In genomic region chr12:1830981-1831930, GRCh38 we compare ENCODE assay signal across 2 cellular contexts.
TF ChIP-seq lines count a peak whose summit lies in the region.

No MANE protein-coding gene starts in this region.

TF ChIP-seq in A549, 52 proteins besides CTCF, POLR2A, EP300 and RAD21:
- peak; percentile 93 for TF ChIP-seq REST (IDR thresholded peaks at IDR 0.05)
- TF ChIP-seq HMGXB4 (CRISPR knock-in tag; IDR thresholded peaks at IDR 0.05; ENCODE audit: borderline replicate concordance): no peak
TF ChIP-seq in A549: peak in this region for 1.

TF ChIP-seq in K562, 482 proteins besides CTCF, POLR2A, EP300 and RAD21 (continued from another document and continues in another):
- TF ChIP-seq CEBPZ (IDR thresholded peaks at IDR 0.05; ENCODE audit: borderline replicate concordance, low read depth, low read length) (no peak), TCF3 (CRISPR knock-in tag; IDR thresholded peaks at IDR 0.05) (no peak), MLLT1 (IDR thresholded peaks at IDR 0.05) (no peak), MIER1 (IDR thresholded peaks at IDR 0.05; ENCODE audit: low read depth) (peak; percentile 87), PKNOX1 (IDR thresholded peaks at IDR 0.05) (peak; percentile 78), ZKSCAN8 (CRISPR knock-in tag; IDR thresholded peaks at IDR 0.05) (no peak), CUX1 (CRISPR knock-in tag; IDR thresholded peaks at IDR 0.05) (no peak), ZNF766 (CRISPR knock-in tag; conservative IDR thresholded peaks at IDR 0.05) (no peak), ZKSCAN3 (CRISPR knock-in tag; IDR thresholded peaks at IDR 0.05) (no peak), ZNF511 (CRISPR knock-in tag; IDR thresholded peaks at IDR 0.05) (peak; percentile 70; the same call in 1 of the 2 replicates), ZBTB8A (IDR thresholded peaks at IDR 0.05; ENCODE audit: partially characterized antibody) (no peak), L3MBTL2 (IDR thresholded peaks at IDR 0.05) (no peak), POLR2AphosphoS5 (IDR thresholded peaks at IDR 0.05; ENCODE audit: control insufficient read depth, insufficient read depth, low read depth, low read length) (no peak), THRAP3 (IDR thresholded peaks at IDR 0.05; ENCODE audit: borderline replicate concordance) (no peak), HDAC2 (IDR thresholded peaks at IDR 0.05) (no peak), HMG20A (CRISPR knock-in tag; conservative IDR thresholded peaks at IDR 0.05) (no peak), RBM14 (IDR thresholded peaks at IDR 0.05; ENCODE audit: borderline replicate concordance, insufficient read depth, low read depth, low read length) (no peak), FOXO4 (CRISPR knock-in tag; IDR thresholded peaks at IDR 0.05) (no peak), MEIS2 (IDR thresholded peaks at IDR 0.05; ENCODE audit: partially characterized antibody) (peak; percentile 39), CHD2 (IDR thresholded peaks at IDR 0.05; ENCODE audit: low read depth, low read length) (no peak), TFAP4 (CRISPR knock-in tag; IDR thresholded peaks at IDR 0.05; ENCODE audit: borderline replicate concordance) (peak; percentile 71; the same call in 1 of the 2 replicates), KDM5B (IDR thresholded peaks at IDR 0.05; ENCODE audit: insufficient replicate concordance, low read depth, low read length) (no peak), SNAPC5 (CRISPR knock-in tag; IDR thresholded peaks at IDR 0.05) (no peak), MAFG (tag; conservative IDR thresholded peaks at IDR 0.05) (no peak), ATF3 (IDR thresholded peaks at IDR 0.05) (no peak), ATF3 (CRISPR knock-in tag; conservative IDR thresholded peaks at IDR 0.05) (no peak), ZNF75A (CRISPR knock-in tag; IDR thresholded peaks at IDR 0.05) (no peak), PBX2 (CRISPR knock-in tag; IDR thresholded peaks at IDR 0.05; ENCODE audit: low read depth) (no peak), PBX2 (tag; conservative IDR thresholded peaks at IDR 0.05; ENCODE audit: low read depth) (peak; percentile 43; the same call in 1 of the 2 replicates), CREB1 (IDR thresholded peaks at IDR 0.05) (no peak), CREB1 (CRISPR knock-in tag; IDR thresholded peaks at IDR 0.05) (0 out of 2 replicates have a peak, but pooled peaks have one; percentile 37), FOXK1 (CRISPR knock-in tag; IDR thresholded peaks at IDR 0.05; ENCODE audit: borderline replicate concordance) (no peak), ESRRB (CRISPR knock-in tag; IDR thresholded peaks at IDR 0.05; ENCODE audit: borderline replicate concordance) (no peak), POLR3G (IDR thresholded peaks at IDR 0.05; ENCODE audit: extremely low read depth, insufficient read length, insufficient replicate concordance) (no peak), ZNF780A (CRISPR knock-in tag; IDR thresholded peaks at IDR 0.05) (no peak), NRF1 (conservative IDR thresholded peaks at IDR 0.05 in 1 of 2, IDR thresholded peaks at IDR 0.05 in 1 of 2) (peak in 1 of 2 experiments; percentile 55; a peak in 1 of 4 replicates), ADNP (tag; IDR thresholded peaks at IDR 0.05) (no peak), PHF20 (IDR thresholded peaks at IDR 0.05; ENCODE audit: partially characterized antibody) (no peak), GATAD2B (IDR thresholded peaks at IDR 0.05; ENCODE audit: borderline replicate concordance) (no peak)
